ENCODE assay signal across 8 cellular contexts in the genomic region with DNA sequence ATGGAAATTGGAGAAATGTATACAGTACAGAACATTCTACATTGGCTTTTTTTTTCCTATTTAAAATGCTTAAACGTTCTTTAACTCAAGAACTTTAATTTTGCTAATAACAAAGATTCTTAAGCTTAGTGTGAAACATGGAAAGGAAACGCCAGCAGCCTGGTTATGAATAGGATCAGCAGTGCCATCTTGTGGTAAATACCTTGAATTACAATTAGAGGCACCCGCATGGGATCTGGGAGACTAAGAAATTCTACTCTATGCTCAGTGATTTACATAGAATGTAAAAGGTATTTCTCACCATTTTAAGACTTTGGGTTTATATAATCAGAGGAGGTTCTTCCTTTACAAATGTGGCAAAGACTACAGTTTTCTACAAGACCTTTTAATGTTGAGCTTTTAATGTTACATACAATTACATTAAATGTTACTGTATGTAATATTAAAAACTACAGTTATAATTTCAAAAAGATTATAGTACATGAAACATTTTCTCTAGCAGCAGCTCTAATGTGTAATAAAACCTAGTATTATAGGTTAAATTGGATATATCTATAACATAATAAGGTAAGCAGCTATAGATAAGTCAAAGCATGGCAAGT. TPM values are rescaled to one million over a fixed set of nuclear protein-coding genes. Genes with fewer than 3 reads are reported as not detected.
DNase-seq lines count a peak whose midpoint lies in the region; ATAC-seq and TF ChIP-seq lines count a peak whose summit lies in the region.

No MANE protein-coding gene starts in this region.

- no peak overlapping the region for H3K27ac ChIP-seq in lung (ENCODE audit: low read depth in 1 of 2, low read length in 1 of 2)

- no peak overlapping the region for H3K4me3 ChIP-seq in choroid plexus epithelial cell (ENCODE audit: low read depth, low read length)
- H3K4me3 ChIP-seq in lung = no peak overlapping the region

- no peaks in the 10 kb centered on the region for H3K9me3 ChIP-seq in lung (ENCODE audit: control insufficient read depth in 2 of 2, insufficient read depth in 1 of 2, low read length in 1 of 2)

- ATAC-seq in lung (ENCODE audit: insufficient read depth, low FRiP score) (no peak), HG03135 (IDR thresholded peaks at IDR 0.05; ENCODE audit: unreplicated experiment) (no peak)

- DNase-seq in stimulated activated CD4-positive, alpha-beta T cell treated with anti-CD3 and anti-CD28 coated beads, Interleukin-2, amount 100 ng/mL, for 4 hours (ENCODE audit: low read depth) = peak; percentile 4
- no peak for DNase-seq in stimulated activated CD4-positive, alpha-beta T cell treated with anti-CD3 and anti-CD28 coated beads, Interleukin-12 subunit alpha, Interleukin-12 subunit beta, amount 100 ng/mL, for 4 hours
- DNase-seq in HT1080 (ENCODE audit: low read depth) (peak; percentile 46), RPMI7951 (ENCODE audit: low read depth) (peak; percentile 57), choroid plexus epithelial cell (ENCODE audit: low read depth) (peak; percentile 77), lung (ENCODE audit: low spot score) (no peak), ureter (ENCODE audit: low spot score) (no peak)

- H3K4me1 ChIP-seq in lung (ENCODE audit: control insufficient read depth in 2 of 2, insufficient read depth in 2 of 2, low read length in 2 of 2) = peaks cover 2 to 4% of the 10 kb centered on the region in 2 donors

- TF ChIP-seq CTCF in choroid plexus epithelial cell (conservative IDR thresholded peaks at IDR 0.05; ENCODE audit: low read depth, low read length) (peak; percentile 78), lung (IDR thresholded peaks at IDR 0.05; ENCODE audit: control extremely low read depth, extremely low read depth) (peak; percentile 72)

- 6 to 11% methylated on average over 3 of the region's 3 CpGs for whole genome bisulfite sequencing in lung, 2 donors

- no peaks in the 10 kb centered on the region for H3K36me3 ChIP-seq in lung (ENCODE audit: control insufficient read depth in 2 of 2, insufficient read depth in 2 of 2, low read length in 2 of 2)

- no peaks in the 10 kb centered on the region for H3K27me3 ChIP-seq in lung (ENCODE audit: control insufficient read depth, insufficient read depth)

RNA-seq across cellular contexts. Expression of a gene that starts 32.1 kb away (rescaled TPM):
- total RNA-seq in HT1080 (2014; rRNA removed; shearing (Covaris generic)) = not detected in 2 replicates
- not detected in 2 replicates for polyA plus RNA-seq in HT1080 (2015; cell fraction: cytosol; rRNA removed)
- not detected in 2 replicates for polyA plus RNA-seq in HT1080 (2015; cell fraction: nucleus; rRNA removed)
- total RNA-seq in RPMI7951 (2014; rRNA removed; shearing (Covaris generic)) = not detected in 2 replicates
- total RNA-seq in lung = 1 to 10 TPM; 3.3 to 5.3 TPM
- 1 to 10 TPM; 1.4 to 2.9 TPM for polyA plus RNA-seq in lung
- not detected for total RNA-seq in ureter

RNA-seq across cellular contexts. Expression of a gene that starts 49.6 kb away (rescaled TPM):
- 279 and 293 TPM in 2 replicates for total RNA-seq in HT1080 (2014; rRNA removed; shearing (Covaris generic))
- polyA plus RNA-seq in HT1080 (2015; cell fraction: cytosol; rRNA removed) = 214 and 242 TPM in 2 replicates
- 106 and 109 TPM in 2 replicates for polyA plus RNA-seq in HT1080 (2015; cell fraction: nucleus; rRNA removed)
- total RNA-seq in RPMI7951 (2014; rRNA removed; shearing (Covaris generic)) = 182 and 204 TPM in 2 replicates
- total RNA-seq in lung (100 to 1,000 TPM; 166 to 211 TPM), ureter (77.7 TPM)
- polyA plus RNA-seq in lung = 100 to 1,000 TPM; 165 to 266 TPM

Comparison
In these comparisons a context has a peak if more than half of its experiments do, and no peak if none do; other contexts are left out.
1. DNase-seq: peak in stimulated activated CD4-positive, alpha-beta T cell treated with anti-CD3 and anti-CD28 coated beads, Interleukin-2, amount 100 ng/mL, for 4 hours (single experiment), HT1080 (single experiment), RPMI7951 (single experiment) and choroid plexus epithelial cell (single experiment); none in stimulated activated CD4-positive, alpha-beta T cell treated with anti-CD3 and anti-CD28 coated beads, Interleukin-12 subunit alpha, Interleukin-12 subunit beta, amount 100 ng/mL, for 4 hours (single experiment), lung (single experiment) and ureter (single experiment).